27 cellular contexts compared by ENCODE assay signal in genomic region chr13:101838305-101838835, GRCh38.
A peak's percentile ranks its signal among the peaks of the same experiment; 100 is the strongest.
DNase-seq lines count a peak whose midpoint lies in the region; ATAC-seq, FAIRE-seq and TF ChIP-seq lines count a peak whose summit lies in the region.
"Had no signal": no experiment of that assay in that cellular context is flagged by ENCODE, and none has a peak within 500 bp of the region (broad histone marks: within the 10 kb centered on the region; RNA-seq: fewer than 3 reads in every experiment).

No MANE protein-coding gene starts in this region.

- no peak for FAIRE-seq in astrocyte (lab: Jason Lieb, UNC)

- intact Hi-C loops in activated CD4-positive, alpha-beta T cell treated with anti-CD3 and anti-CD28 coated beads, Interleukin-2, amount 10 ng/mL, durations not matched to agents 24 days and 14 days (cut with micrococcal nuclease) = no loop called here

- H3K4me3 Mint-ChIP-seq in HFFc6 (no peak overlapping the region), astrocyte (ENCODE audit: unreplicated experiment) (no peak overlapping the region)
- H3K4me3 Mint-ChIP-seq in activated CD4-positive, alpha-beta T cell treated with anti-CD3 and anti-CD28 coated beads, Interleukin-2, amount 10 ng/mL, durations not matched to agents 24 days and 14 days = no peak overlapping the region
- H3K4me3 Mint-ChIP-seq: central memory CD8-positive, alpha-beta T cell; natural killer cell treated with Interleukin-12 subunit alpha and Interleukin-12 subunit beta and Interleukin-15 and Interleukin-18, amount 100 ng/mL, for 72 hours; type B pancreatic cell had no signal

- no peak for ATAC-seq in HG02970 (IDR thresholded peaks at IDR 0.05; ENCODE audit: low FRiP score, unreplicated experiment)
- ATAC-seq: gastrocnemius medialis; left ventricle myocardium superior; natural killer cell treated with Interleukin-12 subunit alpha and Interleukin-12 subunit beta and Interleukin-15 and Interleukin-18, amount 100 ng/mL, for 72 hours; right lobe of liver had no signal

- no peaks in the 10 kb centered on the region for H3K36me3 ChIP-seq in astrocyte (ENCODE audit: insufficient read depth, low read length)
- H3K36me3 ChIP-seq: BLaER1 treated with 17β-estradiol and CSF1 and Interleukin-3, amounts not matched to agents 10 nM and 100 nM; gastrocnemius medialis; right lobe of liver; WERI-Rb-1 had no signal

- TF ChIP-seq CTCF in AG09319 (IDR thresholded peaks at IDR 0.05; ENCODE audit: low read depth, low read length) (no peak), HFFc6 (IDR thresholded peaks at IDR 0.05) (no peak), astrocyte (IDR thresholded peaks at IDR 0.05; ENCODE audit: insufficient read depth, low read depth, low read length) (no peak), foreskin fibroblast (IDR thresholded peaks at IDR 0.05; ENCODE audit: low read depth, low read length) (no peak)

- no peak overlapping the region for H3K27ac Mint-ChIP-seq in HFFc6
- H3K27ac Mint-ChIP-seq in astrocyte (ENCODE audit: unreplicated experiment) = no peak overlapping the region
- H3K27ac Mint-ChIP-seq in activated CD4-positive, alpha-beta T cell treated with anti-CD3 and anti-CD28 coated beads, Interleukin-2, amount 10 ng/mL, durations not matched to agents 24 days and 14 days = no peak overlapping the region
- H3K27ac Mint-ChIP-seq: natural killer cell treated with Interleukin-12 subunit alpha and Interleukin-12 subunit beta and Interleukin-15 and Interleukin-18, amount 100 ng/mL, for 72 hours; type B pancreatic cell had no signal

- H3K9me3 ChIP-seq in astrocyte (ENCODE audit: insufficient read depth, low read depth, low read length) = no peaks in the 10 kb centered on the region
- H3K9me3 ChIP-seq: BLaER1 treated with 17β-estradiol and CSF1 and Interleukin-3, amounts not matched to agents 10 nM and 100 nM; Caco-2; gastrocnemius medialis; right lobe of liver had no signal

- H3K4me3 ChIP-seq in astrocyte (ENCODE audit: insufficient read depth, low read depth, low read length) (no peak overlapping the region), foreskin fibroblast (ENCODE audit: low read depth in 1 of 2, low read length in 2 of 2) (no peak overlapping the region)
- H3K4me3 ChIP-seq: BLaER1 treated with 17β-estradiol and CSF1 and Interleukin-3, amounts not matched to agents 10 nM and 100 nM; gastrocnemius medialis; right lobe of liver; SK-N-MC had no signal

- H3K27ac ChIP-seq in astrocyte (ENCODE audit: low read depth, low read length) = no peak overlapping the region
- H3K27ac ChIP-seq: BLaER1 treated with 17β-estradiol and CSF1 and Interleukin-3, amounts not matched to agents 10 nM and 100 nM; gastrocnemius medialis; parathyroid adenoma; right lobe of liver; SK-N-MC; WERI-Rb-1 had no signal

- H3K9me3 Mint-ChIP-seq in HFFc6 (no peaks in the 10 kb centered on the region), astrocyte (ENCODE audit: unreplicated experiment) (no peaks in the 10 kb centered on the region)
- no peaks in the 10 kb centered on the region for H3K9me3 Mint-ChIP-seq in activated CD4-positive, alpha-beta T cell treated with anti-CD3 and anti-CD28 coated beads, Interleukin-2, amount 10 ng/mL, durations not matched to agents 24 days and 14 days
- H3K9me3 Mint-ChIP-seq: central memory CD8-positive, alpha-beta T cell; type B pancreatic cell had no signal

- no peaks in the 10 kb centered on the region for H4K20me1 ChIP-seq in astrocyte (ENCODE audit: insufficient read depth, low read length)
- H4K20me1 ChIP-seq: BLaER1 treated with 17β-estradiol and CSF1 and Interleukin-3, amounts not matched to agents 10 nM and 100 nM had no signal

- H3K79me2 ChIP-seq in astrocyte (ENCODE audit: insufficient read depth, low read length) = no peaks in the 10 kb centered on the region
- H3K79me2 ChIP-seq: parathyroid adenoma had no signal

- H2AFZ ChIP-seq in astrocyte (ENCODE audit: low read depth, low read length) = no peak overlapping the region
- H2AFZ ChIP-seq: parathyroid adenoma had no signal

- peak; percentile 8 for DNase-seq in AG09319 (ENCODE audit: extremely low read depth, low read depth)
- peak; percentile 1 for DNase-seq in HFFc6
- DNase-seq in astrocyte (ENCODE audit: low read depth) = peak; percentile 3
- DNase-seq in foreskin fibroblast = peak; percentile 28 to 67
- DNase-seq in NCI-H510A (lab: John Stamatoyannopoulos, UW) = no peak
- DNase-seq in NCI-H526 treated with DMSO at 0.1 percent for 48 hours (lab: John Stamatoyannopoulos, UW) = no peak
- no peak for DNase-seq in activated CD4-positive, alpha-beta T cell treated with anti-CD3 and anti-CD28 coated beads, Interleukin-2, amount 10 ng/mL, durations not matched to agents 24 days and 14 days
- DNase-seq: activated CD4-positive, alpha-beta T cell treated with anti-CD3 and anti-CD28 coated beads, Interleukin-2, amount 50 U/mL, for 48 hours; activated CD8-positive, alpha-beta memory T cell treated with anti-CD3 and anti-CD28 coated beads, Interleukin-2, amount 50 U/mL, for 48 hours; activated effector memory CD4-positive, alpha-beta T cell treated with anti-CD3 and anti-CD28 coated beads, Interleukin-2, amount 50 U/mL, for 16 hours; Caco-2; gastrocnemius medialis; GOT3; hippocampal formation; left ventricle myocardium superior; MV-4-11; NCI-H1694 treated with DMSO at 0.1 percent for 48 hours; NCI-H226; right lobe of liver; WERI-Rb-1 had no signal

- H3K36me3 Mint-ChIP-seq in HFFc6 (ENCODE audit: low read depth) (no peaks in the 10 kb centered on the region), astrocyte (ENCODE audit: low read depth, unreplicated experiment) (no peaks in the 10 kb centered on the region)
- H3K36me3 Mint-ChIP-seq in activated CD4-positive, alpha-beta T cell treated with anti-CD3 and anti-CD28 coated beads, Interleukin-2, amount 10 ng/mL, durations not matched to agents 24 days and 14 days (ENCODE audit: low read depth) = no peaks in the 10 kb centered on the region
- H3K36me3 Mint-ChIP-seq: natural killer cell treated with Interleukin-12 subunit alpha and Interleukin-12 subunit beta and Interleukin-15 and Interleukin-18, amount 100 ng/mL, for 72 hours; type B pancreatic cell had no signal

- H3K4me1 ChIP-seq in astrocyte (ENCODE audit: insufficient read depth, low read length) = no peaks in the 10 kb centered on the region
- H3K4me1 ChIP-seq: Caco-2, gastrocnemius medialis, parathyroid adenoma, right lobe of liver had no signal

- no peak overlapping the region for H3K9ac ChIP-seq in astrocyte (ENCODE audit: low read length)
- H3K9ac ChIP-seq: BLaER1 treated with 17β-estradiol and CSF1 and Interleukin-3, amounts not matched to agents 10 nM and 100 nM; parathyroid adenoma had no signal

- H3K27me3 Mint-ChIP-seq in HFFc6 (ENCODE audit: insufficient read depth) = peaks cover 4% of the 10 kb centered on the region; the same call in 1 of the 2 replicates
- H3K27me3 Mint-ChIP-seq in astrocyte (ENCODE audit: low read depth, unreplicated experiment) = no peaks in the 10 kb centered on the region
- no peaks in the 10 kb centered on the region for H3K27me3 Mint-ChIP-seq in activated CD4-positive, alpha-beta T cell treated with anti-CD3 and anti-CD28 coated beads, Interleukin-2, amount 10 ng/mL, durations not matched to agents 24 days and 14 days
- H3K27me3 Mint-ChIP-seq: central memory CD8-positive, alpha-beta T cell; natural killer cell treated with Interleukin-12 subunit alpha and Interleukin-12 subunit beta and Interleukin-15 and Interleukin-18, amount 100 ng/mL, for 72 hours had no signal

- H3K4me2 ChIP-seq in astrocyte (ENCODE audit: low read length) = no peak overlapping the region
- H3K4me2 ChIP-seq: BLaER1 treated with 17β-estradiol and CSF1 and Interleukin-3, amounts not matched to agents 10 nM and 100 nM had no signal

- H3K27me3 ChIP-seq in astrocyte (ENCODE audit: insufficient read depth, low read length) = no peaks in the 10 kb centered on the region
- H3K27me3 ChIP-seq: BLaER1 treated with 17β-estradiol and CSF1 and Interleukin-3, amounts not matched to agents 10 nM and 100 nM; gastrocnemius medialis; right lobe of liver had no signal

- H3K4me1 Mint-ChIP-seq in HFFc6 (ENCODE audit: low read depth) (no peaks in the 10 kb centered on the region), astrocyte (ENCODE audit: low read depth, unreplicated experiment) (peaks cover 1% of the 10 kb centered on the region)
- no peaks in the 10 kb centered on the region for H3K4me1 Mint-ChIP-seq in activated CD4-positive, alpha-beta T cell treated with anti-CD3 and anti-CD28 coated beads, Interleukin-2, amount 10 ng/mL, durations not matched to agents 24 days and 14 days
- H3K4me1 Mint-ChIP-seq: central memory CD8-positive, alpha-beta T cell had no signal

Comparison
In these comparisons a context has a peak if more than half of its experiments do, and no peak if none do; other contexts are left out.
1. DNase-seq: peak in AG09319 (single experiment), HFFc6 (single experiment), astrocyte (single experiment) and foreskin fibroblast (2 of 2); none in NCI-H510A (single experiment), NCI-H526 treated with DMSO at 0.1 percent for 48 hours (single experiment) and activated CD4-positive, alpha-beta T cell treated with anti-CD3 and anti-CD28 coated beads, Interleukin-2, amount 10 ng/mL, durations not matched to agents 24 days and 14 days (single experiment).